Comparison of ENCODE assay signal across 10 cellular contexts in the genomic region with DNA sequence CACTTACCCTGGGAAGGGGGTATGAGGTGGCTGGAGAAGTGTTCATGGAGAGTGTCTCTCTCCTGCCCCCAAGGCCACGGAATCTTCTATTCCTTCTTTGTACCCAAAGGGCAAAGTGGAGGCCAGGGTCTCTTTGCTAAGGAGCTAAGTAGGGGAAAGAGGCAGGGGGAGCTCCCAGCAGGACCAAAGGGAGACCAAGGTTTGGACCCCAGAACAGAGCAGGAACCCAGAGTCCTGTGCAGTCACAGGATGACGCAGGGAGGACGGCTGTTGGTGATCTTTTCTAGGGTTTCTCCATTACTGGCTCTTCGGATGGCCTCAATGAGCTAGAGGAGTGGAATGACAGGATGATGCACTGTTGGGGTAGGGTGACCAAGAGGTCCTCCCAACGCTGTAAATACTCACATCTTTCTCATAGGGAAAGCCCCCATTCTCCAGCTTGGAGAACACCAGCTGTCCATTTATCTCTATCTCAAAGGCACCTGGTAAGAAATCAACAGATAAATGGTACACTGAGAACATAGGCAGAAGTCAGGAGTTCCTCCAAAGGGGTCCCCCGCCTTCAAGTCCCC. TPM values are rescaled to one million over a fixed set of nuclear protein-coding genes. Genes with fewer than 3 reads are reported as not detected.
DNase-seq lines count a peak whose midpoint lies in the region; ATAC-seq and TF ChIP-seq lines count a peak whose summit lies in the region.
"Had no signal": no experiment of that assay in that cellular context is flagged by ENCODE, and none has a peak within 500 bp of the region (broad histone marks: within the 10 kb centered on the region; RNA-seq: fewer than 3 reads in every experiment).

No MANE protein-coding gene starts in this region.

- peaks cover 4% of the 10 kb centered on the region for H3K36me3 Mint-ChIP-seq in activated CD8-positive, alpha-beta memory T cell treated with anti-CD3 and anti-CD28 coated beads, Interleukin-2, amount 10 ng/mL, durations not matched to agents 7 days and 5 days
- no peaks in the 10 kb centered on the region for H3K36me3 Mint-ChIP-seq in activated naive CD8-positive, alpha-beta T cell treated with anti-CD3 and anti-CD28 coated beads for 36 hours

- H3K4me3 Mint-ChIP-seq in activated CD8-positive, alpha-beta memory T cell treated with anti-CD3 and anti-CD28 coated beads, Interleukin-2, amount 10 ng/mL, durations not matched to agents 7 days and 5 days: peak overlapping the region; percentile 88
- H3K4me3 Mint-ChIP-seq in activated naive CD8-positive, alpha-beta T cell treated with anti-CD3 and anti-CD28 coated beads for 36 hours: peak overlapping the region; percentile 96

- intact Hi-C loops in left lung (cut with DNase I): no loop called here

- H3K27me3 Mint-ChIP-seq in activated CD8-positive, alpha-beta memory T cell treated with anti-CD3 and anti-CD28 coated beads, Interleukin-2, amount 10 ng/mL, durations not matched to agents 7 days and 5 days: no peaks in the 10 kb centered on the region
- H3K27me3 Mint-ChIP-seq in activated naive CD8-positive, alpha-beta T cell treated with anti-CD3 and anti-CD28 coated beads for 36 hours: no peaks in the 10 kb centered on the region

- DNase-seq in activated CD8-positive, alpha-beta memory T cell treated with anti-CD3 and anti-CD28 coated beads, Interleukin-2, amount 10 ng/mL, durations not matched to agents 7 days and 5 days: no peak
- DNase-seq in activated CD8-positive, alpha-beta memory T cell treated with anti-CD3 and anti-CD28 coated beads for 24 hours: no peak
- no peak for DNase-seq in activated naive CD8-positive, alpha-beta T cell treated with anti-CD3 and anti-CD28 coated beads for 36 hours
- DNase-seq in left lung (no peak), NCI-H187 treated with DMSO at 0.1 percent for 48 hours (lab: John Stamatoyannopoulos, UW) (no peak), GM10266 (ENCODE audit: extremely low spot score) (no peak)
- DNase-seq: testis had no signal

- no peak for ATAC-seq in activated CD8-positive, alpha-beta memory T cell treated with anti-CD3 and anti-CD28 coated beads, Interleukin-2, amount 10 ng/mL, durations not matched to agents 7 days and 5 days
- ATAC-seq in left lung (no peak), HG03039 (IDR thresholded peaks at IDR 0.05; ENCODE audit: unreplicated experiment) (no peak)

- H3K27ac Mint-ChIP-seq in activated CD8-positive, alpha-beta memory T cell treated with anti-CD3 and anti-CD28 coated beads, Interleukin-2, amount 10 ng/mL, durations not matched to agents 7 days and 5 days: peak overlapping the region; percentile 83
- H3K27ac Mint-ChIP-seq in activated naive CD8-positive, alpha-beta T cell treated with anti-CD3 and anti-CD28 coated beads for 36 hours: peak overlapping the region; percentile 89

- H3K4me1 ChIP-seq in left lung (peaks cover 6 to 18% of the 10 kb centered on the region in 2 donors), thymus (ENCODE audit: control insufficient read depth, insufficient read depth, low read length) (peaks cover 9% of the 10 kb centered on the region)

- WGBS in thymus: 92% methylated on average over 6 of the region's 6 CpGs

- CTCF ChIA-PET in activated CD8-positive, alpha-beta memory T cell treated with anti-CD3 and anti-CD28 coated beads, Interleukin-2, amount 10 ng/mL, durations not matched to agents 7 days and 5 days (lab: Charles Lee): interaction anchor here (0.7 to 5.6 kb wide), 35 partner anchors 9 to 258 kb away, joined by 3 to 71 read pairs (median 6); a partner anchor contains a TSS

- H3K4me3 ChIP-seq in left lung (peak overlapping the region; percentile 75 to 78), thymus (ENCODE audit: low read length) (peak overlapping the region; percentile 96)

- no peaks in the 10 kb centered on the region for H3K9me3 Mint-ChIP-seq in activated CD8-positive, alpha-beta memory T cell treated with anti-CD3 and anti-CD28 coated beads, Interleukin-2, amount 10 ng/mL, durations not matched to agents 7 days and 5 days (ENCODE audit: low read depth)
- no peaks in the 10 kb centered on the region for H3K9me3 Mint-ChIP-seq in activated naive CD8-positive, alpha-beta T cell treated with anti-CD3 and anti-CD28 coated beads for 36 hours

- H3K4me1 Mint-ChIP-seq in activated CD8-positive, alpha-beta memory T cell treated with anti-CD3 and anti-CD28 coated beads, Interleukin-2, amount 10 ng/mL, durations not matched to agents 7 days and 5 days: peaks cover 19% of the 10 kb centered on the region
- H3K4me1 Mint-ChIP-seq in activated naive CD8-positive, alpha-beta T cell treated with anti-CD3 and anti-CD28 coated beads for 36 hours: peaks cover 17% of the 10 kb centered on the region

- TF ChIP-seq CTCF in left lung (IDR thresholded peaks at IDR 0.05) (no peak), GM10266 (IDR thresholded peaks at IDR 0.05; ENCODE audit: control insufficient read depth, insufficient read depth, low read depth, missing control alignments) (no peak)

- H3K36me3 ChIP-seq in left lung: peaks cover 0 to 48% of the 10 kb centered on the region in 2 donors
- H3K36me3 ChIP-seq in thymus (ENCODE audit: control insufficient read depth, insufficient read depth): peaks cover 36% of the 10 kb centered on the region

- H3K27ac ChIP-seq in left lung (peak overlapping the region; percentile 89 to 93), thymus (ENCODE audit: low read depth) (no peak overlapping the region)

- no peaks in the 10 kb centered on the region for H3K9me3 ChIP-seq in left lung
- no peaks in the 10 kb centered on the region for H3K9me3 ChIP-seq in thymus (ENCODE audit: control insufficient read depth)
- H3K9me3 ChIP-seq: testis had no signal

- H3K27me3 ChIP-seq in left lung (no peaks in the 10 kb centered on the region), thymus (ENCODE audit: control insufficient read depth, insufficient read depth) (no peaks in the 10 kb centered on the region)
- H3K27me3 ChIP-seq: testis had no signal

RNA-seq across cellular contexts. Expression of a gene that starts 1.0 kb away (rescaled TPM):
- 10 to 100 TPM; 45.9 to 46.8 TPM for total RNA-seq in activated CD8-positive, alpha-beta memory T cell treated with anti-CD3 and anti-CD28 coated beads, Interleukin-2, amount 10 ng/mL, durations not matched to agents 7 days and 5 days
- total RNA-seq in activated naive CD8-positive, alpha-beta T cell treated with anti-CD3 and anti-CD28 coated beads for 36 hours: 10 to 100 TPM; 30.7 to 33.3 TPM
- total RNA-seq in left lung: 10 to 100 TPM; 45.6 to 57.9 TPM
- polyA plus RNA-seq in thymus: 84.3 TPM

RNA-seq across cellular contexts. Expression of a gene that starts 8.4 kb away (rescaled TPM):
- under 1 TPM in 1 of 2 experiments, not detected in 1; 0.19 TPM for total RNA-seq in activated CD8-positive, alpha-beta memory T cell treated with anti-CD3 and anti-CD28 coated beads, Interleukin-2, amount 10 ng/mL, durations not matched to agents 7 days and 5 days
- under 1 TPM; 0.60 to 0.84 TPM for total RNA-seq in activated naive CD8-positive, alpha-beta T cell treated with anti-CD3 and anti-CD28 coated beads for 36 hours
- 10 to 100 TPM; 12.4 to 31.9 TPM for total RNA-seq in left lung
- 4.1 TPM for polyA plus RNA-seq in thymus
- total RNA-seq: HT1080 had no signal

RNA-seq across cellular contexts. Expression of a gene that starts 29.5 kb away (rescaled TPM):
- 1 to 10 TPM; 3.5 to 4.7 TPM for total RNA-seq in activated CD8-positive, alpha-beta memory T cell treated with anti-CD3 and anti-CD28 coated beads, Interleukin-2, amount 10 ng/mL, durations not matched to agents 7 days and 5 days
- 1 to 10 TPM; 3.8 to 4.3 TPM for total RNA-seq in activated naive CD8-positive, alpha-beta T cell treated with anti-CD3 and anti-CD28 coated beads for 36 hours
- total RNA-seq in left lung: 100 to 1,000 TPM in 1 of 2 donors, 10 to 100 TPM in 1; 65.1 to 137 TPM
- polyA plus RNA-seq in thymus: 14.3 TPM

RNA-seq across cellular contexts. Expression of a gene that starts 41.5 kb away (rescaled TPM):
- 10 to 100 TPM; 10.5 to 13.8 TPM for total RNA-seq in activated CD8-positive, alpha-beta memory T cell treated with anti-CD3 and anti-CD28 coated beads, Interleukin-2, amount 10 ng/mL, durations not matched to agents 7 days and 5 days
- 1 to 10 TPM; 7.8 to 8.9 TPM for total RNA-seq in activated naive CD8-positive, alpha-beta T cell treated with anti-CD3 and anti-CD28 coated beads for 36 hours
- total RNA-seq in left lung: 10 to 100 TPM; 17.2 to 32.9 TPM
- polyA plus RNA-seq in thymus: 18.5 TPM

Comparison
In these comparisons a context has a peak if more than half of its experiments do, and no peak if none do; other contexts are left out.
1. RNA of a gene that starts 8.4 kb away (total RNA-seq): 12.4 to 31.9 TPM in left lung; 0.60 to 0.84 TPM in activated naive CD8-positive, alpha-beta T cell treated with anti-CD3 and anti-CD28 coated beads for 36 hours and 0.19 TPM in activated CD8-positive, alpha-beta memory T cell treated with anti-CD3 and anti-CD28 coated beads, Interleukin-2, amount 10 ng/mL, durations not matched to agents 7 days and 5 days; every median in the first group is over 4 times any median in the second.
2. RNA of a gene that starts 29.5 kb away (total RNA-seq): 65.1 to 137 TPM in left lung; 3.5 to 4.7 TPM in activated CD8-positive, alpha-beta memory T cell treated with anti-CD3 and anti-CD28 coated beads, Interleukin-2, amount 10 ng/mL, durations not matched to agents 7 days and 5 days and 3.8 to 4.3 TPM in activated naive CD8-positive, alpha-beta T cell treated with anti-CD3 and anti-CD28 coated beads for 36 hours; every median in the first group is over 10 times any median in the second.